In the genomic region with DNA sequence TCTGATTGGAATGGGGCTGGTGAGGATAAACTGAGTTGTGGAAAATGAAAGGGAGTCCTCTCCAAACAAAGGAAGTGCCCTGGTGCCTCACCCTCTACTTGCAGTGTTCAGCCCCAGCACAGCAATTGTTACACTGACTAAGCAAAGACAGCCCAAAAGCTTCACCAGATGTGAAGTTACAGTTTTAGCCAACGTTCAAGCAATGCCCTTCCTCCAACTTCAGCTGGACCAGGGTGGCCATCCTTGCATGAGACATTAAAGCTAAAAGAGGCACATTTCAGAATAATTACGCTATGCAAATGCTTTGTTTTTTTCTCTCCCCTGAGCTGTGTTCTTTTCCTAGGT, we compare ENCODE assay signal across 15 cellular contexts.
"Had no signal": no experiment of that assay in that cellular context is flagged by ENCODE, and none has a peak within 500 bp of the region (broad histone marks: within the 10 kb centered on the region; RNA-seq: fewer than 3 reads in every experiment).

No MANE protein-coding gene starts in this region.

- H3K36me3 ChIP-seq: colonic mucosa, pancreas had no signal

- H3K4me3 Mint-ChIP-seq: activated CD8-positive, alpha-beta T cell treated with anti-CD3 and anti-CD28 coated beads, Interleukin-2, amount 10 ng/mL, durations not matched to agents 7 days and 5 days; T-cell had no signal

- H3K27me3 ChIP-seq: colonic mucosa, pancreas, testis had no signal

- H3K27ac ChIP-seq: colonic mucosa, epithelial cell of prostate, pancreas, testis, VCaP had no signal

- H3K36me3 Mint-ChIP-seq: T-cell had no signal

- DNase-seq: activated CD4-positive, alpha-beta T cell treated with anti-CD3 and anti-CD28 coated beads for 4 hours; activated CD8-positive, alpha-beta memory T cell treated with anti-CD3 and anti-CD28 coated beads, Interleukin-2, amount 50 U/mL, for 48 hours; activated CD8-positive, alpha-beta T cell treated with anti-CD3 and anti-CD28 coated beads, Interleukin-2, amount 10 ng/mL, durations not matched to agents 7 days and 5 days; activated naive CD4-positive, alpha-beta T cell; colonic mucosa; effector memory CD4-positive, alpha-beta T cell; left colon; mesendoderm; pancreas; stimulated activated CD4-positive, alpha-beta T cell treated with anti-CD3 and anti-CD28 coated beads, Interleukin-12 subunit alpha, Interleukin-12 subunit beta, amount 100 ng/mL, for 4 hours; stimulated activated naive CD8-positive, alpha-beta T cell treated with anti-CD3 and anti-CD28 coated beads, Interleukin-15, Interleukin-2, amounts not matched to agents 100 U/mL and 50 U/mL, for 24 hours; T-cell; testis had no signal

- ATAC-seq: activated CD8-positive, alpha-beta T cell treated with anti-CD3 and anti-CD28 coated beads, Interleukin-2, amount 10 ng/mL, durations not matched to agents 7 days and 5 days; left colon; pancreas; stimulated activated naive CD8-positive, alpha-beta T cell treated with anti-CD3 and anti-CD28 coated beads, Interleukin-15, Interleukin-2, amounts not matched to agents 100 U/mL and 50 U/mL, for 24 hours; T-cell had no signal

- H3K4me1 Mint-ChIP-seq: T-cell had no signal

- H3K4me1 ChIP-seq: colonic mucosa, pancreas, testis had no signal

- H3K9me3 ChIP-seq: colonic mucosa, pancreas, testis had no signal

- H3K27ac Mint-ChIP-seq: activated CD8-positive, alpha-beta T cell treated with anti-CD3 and anti-CD28 coated beads, Interleukin-2, amount 10 ng/mL, durations not matched to agents 7 days and 5 days; T-cell had no signal

- H3K4me3 ChIP-seq: colonic mucosa, pancreas, testis had no signal

- FAIRE-seq: pancreas had no signal
